1 cellular context compared by ENCODE assay signal in genomic region chr4:146969126-146969525, GRCh38.
TF ChIP-seq lines count a peak whose summit lies in the region.

No MANE protein-coding gene starts in this region.

TF ChIP-seq in GM23338, 12 proteins besides CTCF, POLR2A, EP300 and RAD21 (continued from another document):
- no peak for TF ChIP-seq ZNF462 (CRISPR knock-in tag; IDR thresholded peaks at IDR 0.05)
- TF ChIP-seq STAT1 (IDR thresholded peaks at IDR 0.05; ENCODE audit: unreplicated experiment): no peak
